ENCODE assay signal across 17 cellular contexts in the genomic region with DNA sequence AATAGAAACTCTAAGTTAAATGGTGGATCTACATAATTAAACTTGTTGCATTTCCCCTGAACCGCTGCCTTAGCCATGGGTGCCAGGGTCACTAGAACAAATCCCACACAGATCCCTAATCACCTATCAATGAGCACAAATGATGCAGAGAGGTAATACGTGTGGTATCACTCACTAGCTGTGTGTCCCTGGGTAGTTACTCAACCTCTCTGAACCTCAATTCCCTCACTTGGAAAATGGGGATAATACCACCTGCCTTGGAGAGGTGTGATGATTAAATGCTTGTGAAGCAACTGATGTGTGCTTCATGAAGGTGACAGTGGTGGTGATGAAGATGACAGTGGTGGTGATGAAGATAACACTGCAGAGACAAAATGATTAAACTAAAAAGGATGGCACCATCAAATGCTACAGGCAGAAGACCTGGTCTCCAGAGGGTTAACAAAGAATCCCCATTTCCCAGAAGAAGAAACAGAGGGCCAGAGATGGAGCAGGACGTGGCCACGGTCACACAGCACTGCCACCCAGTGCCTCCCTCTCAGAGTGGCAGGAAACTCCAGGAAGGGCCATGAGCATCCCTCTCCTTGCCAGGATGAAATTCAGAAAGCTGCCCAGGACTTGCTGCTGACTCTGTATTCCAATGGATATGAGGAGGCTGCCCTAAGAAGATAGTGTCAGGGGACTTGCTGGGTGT. TPM values are rescaled to one million over a fixed set of nuclear protein-coding genes. Genes with fewer than 3 reads are reported as not detected.
"Had no signal": no experiment of that assay in that cellular context is flagged by ENCODE, and none has a peak within 500 bp of the region (broad histone marks: within the 10 kb centered on the region; RNA-seq: fewer than 3 reads in every experiment).

No MANE protein-coding gene starts in this region.

- DNase-seq: activated B cell treated with CpG ODN at 0.5 μM for 24 hours; activated CD4-positive, alpha-beta T cell treated with anti-CD3 and anti-CD28 coated beads for 48 hours; activated CD8-positive, alpha-beta memory T cell treated with anti-CD3 and anti-CD28 coated beads, Interleukin-2, amount 50 U/mL, for 4 hours; activated CD8-positive, alpha-beta T cell treated with anti-CD3 and anti-CD28 coated beads for 36 hours; activated effector memory CD4-positive, alpha-beta T cell treated with anti-CD3 and anti-CD28 coated beads, Interleukin-2, amount 50 U/mL, for 16 hours; activated naive CD8-positive, alpha-beta T cell treated with anti-CD3 and anti-CD28 coated beads for 36 hours; activated T-cell treated with anti-CD3 and anti-CD28 coated beads, Interleukin-2, amount 50 U/mL, for 48 hours; body of pancreas; effector memory CD8-positive, alpha-beta T cell; left colon; naive B cell; stimulated activated CD4-positive, alpha-beta T cell treated with anti-CD3 and anti-CD28 coated beads, Interleukin-2, amount 100 ng/mL, for 48 hours; stimulated activated naive CD4-positive, alpha-beta T cell; T-helper 17 cell; testis had no signal

- H3K9me3 ChIP-seq: body of pancreas, testis had no signal

- H3K27me3 ChIP-seq: testis had no signal

- ATAC-seq: activated CD8-positive, alpha-beta T cell treated with anti-CD3 and anti-CD28 coated beads for 36 hours; body of pancreas; effector memory CD8-positive, alpha-beta T cell; left colon; T-helper 17 cell had no signal

- H3K4me1 ChIP-seq: body of pancreas, testis had no signal

- H3K4me3 ChIP-seq: body of pancreas, lung, testis had no signal

- H3K27ac ChIP-seq: body of pancreas, testis had no signal

RNA-seq across cellular contexts. Expression of gene FOXF1, which starts 17.9 kb away (rescaled TPM):
- total RNA-seq: activated B cell treated with CpG ODN at 0.5 μM for 24 hours; activated CD8-positive, alpha-beta T cell treated with anti-CD3 and anti-CD28 coated beads for 36 hours; activated naive CD8-positive, alpha-beta T cell treated with anti-CD3 and anti-CD28 coated beads for 36 hours; skeletal muscle tissue; T-helper 17 cell had no signal
